Comparison of ENCODE assay signal across 8 cellular contexts in the genomic region with DNA sequence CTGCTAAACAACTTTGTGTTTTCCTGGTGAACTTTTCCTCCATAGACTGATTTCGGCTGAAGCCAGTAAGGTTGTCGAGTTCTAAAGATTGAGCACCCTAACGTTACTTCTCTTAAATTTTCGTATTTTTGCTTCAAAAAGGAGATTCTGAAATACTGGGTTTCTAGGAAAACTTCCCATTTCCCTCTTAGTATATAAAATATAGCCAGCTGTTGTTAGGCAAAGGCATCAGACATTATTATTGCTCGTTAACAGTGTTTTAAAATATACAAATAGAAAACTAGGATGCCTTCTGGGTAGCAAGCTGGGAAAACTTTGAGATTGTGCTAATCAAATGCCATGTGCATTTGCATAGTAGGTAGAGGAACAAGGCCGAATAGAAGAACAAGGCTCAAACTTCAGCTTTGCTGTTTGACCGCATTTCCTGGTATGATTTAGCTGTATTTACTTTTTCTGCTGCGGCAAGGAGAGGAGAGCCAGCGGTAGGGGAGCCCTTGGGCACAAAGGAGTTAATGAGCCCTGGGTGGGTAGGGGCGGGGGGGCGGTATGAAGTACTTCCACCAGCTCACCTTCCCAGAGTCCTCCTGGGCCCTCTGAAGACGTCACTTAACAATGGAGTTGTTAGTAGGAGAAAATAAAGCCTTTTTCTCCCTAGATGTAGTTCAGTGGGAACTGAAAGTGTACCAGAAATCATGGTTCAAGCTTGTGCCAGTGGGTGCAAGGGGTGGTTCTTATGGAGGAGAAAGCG.
DNase-seq lines count a peak whose midpoint lies in the region; ATAC-seq and FAIRE-seq lines count a peak whose summit lies in the region.

No MANE protein-coding gene starts in this region.

- peaks cover 26 to 38% of the 10 kb centered on the region in 2 donors for H3K4me1 ChIP-seq in mucosa of rectum (ENCODE audit: control insufficient read depth in 2 of 2, insufficient read depth in 2 of 2, low read length in 2 of 2)

- peak overlapping the region; percentile 86 to 94 for H3K27ac ChIP-seq in mucosa of rectum (ENCODE audit: low read depth in 2 of 2, low read length in 2 of 2)

- no peaks in the 10 kb centered on the region for H3K36me3 ChIP-seq in mucosa of rectum (ENCODE audit: control insufficient read depth in 2 of 2, insufficient read depth in 2 of 2, low read length in 2 of 2)

- no peaks in the 10 kb centered on the region for H3K27me3 ChIP-seq in mucosa of rectum (ENCODE audit: control insufficient read depth in 2 of 2, insufficient read depth in 2 of 2, low read length in 2 of 2)

- no peaks in the 10 kb centered on the region for H3K9me3 ChIP-seq in mucosa of rectum (ENCODE audit: control insufficient read depth in 2 of 2, low read length in 2 of 2)

- peak overlapping the region in 1 of 2 donors; percentile 29 for H3K4me3 ChIP-seq in mucosa of rectum (ENCODE audit: low read length in 2 of 2)

- H3K9ac ChIP-seq in mucosa of rectum (ENCODE audit: low read depth in 1 of 2, low read length in 2 of 2), result peak overlapping the region; percentile 41 to 67

- FAIRE-seq in RCC 7860 (lab: Jason Lieb, UNC), result no peak

- H3K36me3 Mint-ChIP-seq in activated T-cell treated with anti-CD3 and anti-CD28 coated beads, Interleukin-2, amount 50 U/mL, for 24 hours (ENCODE audit: low read depth), result peaks cover 34% of the 10 kb centered on the region

- H3K9me3 Mint-ChIP-seq in activated T-cell treated with anti-CD3 and anti-CD28 coated beads, Interleukin-2, amount 50 U/mL, for 24 hours, result no peaks in the 10 kb centered on the region

- H3K4me3 Mint-ChIP-seq in activated T-cell treated with anti-CD3 and anti-CD28 coated beads, Interleukin-2, amount 50 U/mL, for 24 hours, result peak overlapping the region; percentile 41

- peak; percentile 91 for ATAC-seq in GM19395 (IDR thresholded peaks at IDR 0.05; ENCODE audit: unreplicated experiment)

- peaks cover 61% of the 10 kb centered on the region for H3K4me1 Mint-ChIP-seq in activated T-cell treated with anti-CD3 and anti-CD28 coated beads, Interleukin-2, amount 50 U/mL, for 24 hours (ENCODE audit: low read depth)

- peak overlapping the region; percentile 87 for H3K27ac Mint-ChIP-seq in activated T-cell treated with anti-CD3 and anti-CD28 coated beads, Interleukin-2, amount 50 U/mL, for 24 hours

- DNase-seq in CD1c-positive myeloid dendritic cell (ENCODE audit: extremely low spot score) (peak; percentile 40), NCI-H1417 (lab: John Stamatoyannopoulos, UW) (peak; percentile 56 to 88 (median 80)), HPDE6-E6E7 (ENCODE audit: extremely low spot score) (no peak), RCC 7860 (ENCODE audit: low spot score) (no peak), COLO829 (ENCODE audit: low spot score) (no peak)
- DNase-seq in activated T-cell treated with anti-CD3 and anti-CD28 coated beads, Interleukin-2, amount 50 U/mL, for 24 hours, result no peak

- H3K27me3 Mint-ChIP-seq in activated T-cell treated with anti-CD3 and anti-CD28 coated beads, Interleukin-2, amount 50 U/mL, for 24 hours, result no peaks in the 10 kb centered on the region

Comparison
In these comparisons a context has a peak if more than half of its experiments do, and no peak if none do; other contexts are left out.
1. DNase-seq: peak in CD1c-positive myeloid dendritic cell (single experiment) and NCI-H1417 (3 of 3); none in activated T-cell treated with anti-CD3 and anti-CD28 coated beads, Interleukin-2, amount 50 U/mL, for 24 hours (single experiment), HPDE6-E6E7 (single experiment), RCC 7860 (single experiment) and COLO829 (single experiment).